Comparison of ENCODE assay signal across 17 cellular contexts in genomic region chr4:8508731-8509130, GRCh38.
A peak's percentile ranks its signal among the peaks of the same experiment; 100 is the strongest.
DNase-seq lines count a peak whose midpoint lies in the region; ATAC-seq and TF ChIP-seq lines count a peak whose summit lies in the region.
"Had no signal": no experiment of that assay in that cellular context is flagged by ENCODE, and none has a peak within 500 bp of the region (broad histone marks: within the 10 kb centered on the region; RNA-seq: fewer than 3 reads in every experiment).

No MANE protein-coding gene starts in this region.

- H4K8ac ChIP-seq in H9 (replicated peaks; ENCODE audit: insufficient read length, low read depth, low read length) (no peak overlapping the region), trophoblast cell (ENCODE audit: low read depth, low read length) (no peak overlapping the region)

- no peak overlapping the region for H4K5ac ChIP-seq in H9 (ENCODE audit: insufficient read length, low read depth, low read length)

- H3K79me1 ChIP-seq in H9 (ENCODE audit: insufficient read depth, low read depth, low read length, poor library complexity, severe bottlenecking) (no peaks in the 10 kb centered on the region), trophoblast cell (ENCODE audit: low read length) (peaks cover 2% of the 10 kb centered on the region)

- TF ChIP-seq CTCF in H9 (conservative IDR thresholded peaks at IDR 0.05) (no peak), type B pancreatic cell (conservative IDR thresholded peaks at IDR 0.05) (no peak)

- no peak overlapping the region for H3K27ac ChIP-seq in H9 (ENCODE audit: insufficient read length, low read depth, low read length)
- no peak overlapping the region for H3K27ac ChIP-seq in trophoblast cell (ENCODE audit: low read depth, low read length)
- H3K27ac ChIP-seq: BLaER1 had no signal

- no peaks in the 10 kb centered on the region for H4K20me1 ChIP-seq in H9 (ENCODE audit: control insufficient read depth, insufficient read depth, insufficient read length)

- WGBS in H9 (ENCODE audit: extremely low coverage, insufficient read length, low lambda C conversion rate): no CpG with 5 or more reads among the region's 9 CpGs
- WGBS in trophoblast cell (ENCODE audit: extremely low coverage, insufficient coverage, insufficient read length): no CpG with 5 or more reads among the region's 9 CpGs

- H3K23me2 ChIP-seq in H9 (ENCODE audit: insufficient read length, low read depth, low read length, poor library complexity, severe bottlenecking): no peaks in the 10 kb centered on the region

- H3K9me3 ChIP-seq in H9 (ENCODE audit: control insufficient read depth, low read depth, low read length) (no peaks in the 10 kb centered on the region), trophoblast cell (ENCODE audit: insufficient read depth, low read depth, low read length) (peaks cover under 1% of the 10 kb centered on the region)

- no peak overlapping the region for H2BK12ac ChIP-seq in H9 (ENCODE audit: insufficient read length, low read depth, low read length)
- peak overlapping the region; percentile 19 for H2BK12ac ChIP-seq in trophoblast cell (ENCODE audit: low read length)

- H3K27ac Mint-ChIP-seq in H9 (peak overlapping the region; percentile 34 to 87 (median 59); a peak in 4 of 7 replicates), type B pancreatic cell (no peak overlapping the region)
- H3K27ac Mint-ChIP-seq: CD8-positive, alpha-beta memory T cell; HFFc6 had no signal

- H3K14ac ChIP-seq in H9 (ENCODE audit: insufficient read depth, low read length) (no peak overlapping the region), trophoblast cell (ENCODE audit: low read length) (no peak overlapping the region)

- H3K27me3 ChIP-seq in H9 (ENCODE audit: insufficient read depth, low read length) (no peaks in the 10 kb centered on the region), trophoblast cell (ENCODE audit: insufficient read depth, low read length) (no peaks in the 10 kb centered on the region)
- H3K27me3 ChIP-seq: BLaER1 had no signal

- ATAC-seq in HG03571 (IDR thresholded peaks at IDR 0.05; ENCODE audit: unreplicated experiment): no peak

- no peak overlapping the region for H2AK5ac ChIP-seq in H9 (ENCODE audit: insufficient read length, low read length)
- peak overlapping the region; percentile 8 for H2AK5ac ChIP-seq in trophoblast cell (ENCODE audit: low read length)

- H3K4ac ChIP-seq in H9 (ENCODE audit: low read depth, low read length): no peak overlapping the region
- H3K4ac ChIP-seq in trophoblast cell (ENCODE audit: low read depth, low read length): no peak overlapping the region

- H2BK120ac ChIP-seq in H9 (ENCODE audit: low read depth, low read length, poor library complexity, severe bottlenecking): no peak overlapping the region
- H2BK120ac ChIP-seq in trophoblast cell (ENCODE audit: insufficient read depth, low read length, poor library complexity): no peak overlapping the region

- H3K23ac ChIP-seq in H9 (ENCODE audit: insufficient read length, low read depth, low read length): no peak overlapping the region
- no peak overlapping the region for H3K23ac ChIP-seq in trophoblast cell (ENCODE audit: low read length)

- no peak overlapping the region for H3K18ac ChIP-seq in H9 (ENCODE audit: insufficient read length, low read depth, low read length)
- no peak overlapping the region for H3K18ac ChIP-seq in trophoblast cell (ENCODE audit: low read length)

- H3K4me2 ChIP-seq in H9 (ENCODE audit: insufficient read depth, insufficient read length, low read length) (no peak overlapping the region), trophoblast cell (ENCODE audit: low read length) (no peak overlapping the region)
- H3K4me2 ChIP-seq: BLaER1 had no signal

- H4K91ac ChIP-seq in H9 (ENCODE audit: insufficient read length, low read depth, low read length) (no peak overlapping the region), trophoblast cell (ENCODE audit: low read depth, low read length) (no peak overlapping the region)

- H2AFZ ChIP-seq in H9 (ENCODE audit: low read length) (no peak overlapping the region), trophoblast cell (ENCODE audit: insufficient read depth, low read length, poor library complexity) (no peak overlapping the region)

- H3K4me1 Mint-ChIP-seq in H9: peaks cover 33 to 34% of the 10 kb centered on the region in 2 experiments
- peaks cover 10% of the 10 kb centered on the region for H3K4me1 Mint-ChIP-seq in type B pancreatic cell (ENCODE audit: unreplicated experiment)
- H3K4me1 Mint-ChIP-seq: CD8-positive, alpha-beta memory T cell had no signal

- H3K79me2 ChIP-seq in H9 (ENCODE audit: insufficient read depth, low read length): no peaks in the 10 kb centered on the region
- H3K79me2 ChIP-seq in trophoblast cell (ENCODE audit: control insufficient read depth, insufficient read depth, low read length, poor library complexity): no peaks in the 10 kb centered on the region

- H2BK5ac ChIP-seq in H9 (ENCODE audit: insufficient read length, low read length) (no peak overlapping the region), trophoblast cell (ENCODE audit: low read depth, low read length, poor library complexity) (no peak overlapping the region)

- H2BK15ac ChIP-seq in H9 (ENCODE audit: low read depth, low read length): no peak overlapping the region

- no peak overlapping the region for H2BK20ac ChIP-seq in H9 (ENCODE audit: low read depth, low read length, poor library complexity, severe bottlenecking)

- H3K4me3 Mint-ChIP-seq in H9 (no peak overlapping the region), type B pancreatic cell (no peak overlapping the region)
- H3K4me3 Mint-ChIP-seq: CD8-positive, alpha-beta memory T cell; HFFc6 had no signal

- H3K9me3 Mint-ChIP-seq in H9 (peaks cover 15 to 19% of the 10 kb centered on the region in 2 experiments), type B pancreatic cell (no peaks in the 10 kb centered on the region)

- no peak overlapping the region for H4K12ac ChIP-seq in trophoblast cell (ENCODE audit: low read depth, low read length)

- H3T11ph ChIP-seq in H9 (ENCODE audit: low read length): no peak overlapping the region

- no peak overlapping the region for H3K9ac ChIP-seq in H9 (ENCODE audit: extremely low read depth, insufficient read length, low read length)
- no peak overlapping the region for H3K9ac ChIP-seq in trophoblast cell (ENCODE audit: low read length)
- H3K9ac ChIP-seq: BLaER1 had no signal

- DNase-seq in H9 (no peak), ecto neural progenitor cell (ENCODE audit: low spot score) (peak; percentile 35), midbrain (lab: John Stamatoyannopoulos, UW) (peak; percentile 9), trophoblast cell (no peak), type B pancreatic cell (ENCODE audit: extremely low spot score, unreplicated experiment) (no peak), superior temporal gyrus (ENCODE audit: extremely low spot score) (no peak)
- DNase-seq: 8988T; AML-193; Caco-2; CD8-positive, alpha-beta memory T cell; DND-41; GDM1; GOT3; HCEC 1CT; HFFc6 had no signal

- H3K27me3 Mint-ChIP-seq in H9 (ENCODE audit: low read depth) (peaks cover 2% of the 10 kb centered on the region; the same call in 1 of the 2 replicates), type B pancreatic cell (no peaks in the 10 kb centered on the region)

- peaks cover 11 to 19% (median 14%) of the 10 kb centered on the region in 3 experiments; a peak in 6 of 7 replicates for H3K36me3 Mint-ChIP-seq in H9 (ENCODE audit: insufficient read depth in 1 of 3, low read depth in 3 of 3)
- no peaks in the 10 kb centered on the region for H3K36me3 Mint-ChIP-seq in type B pancreatic cell

- H3K36me3 ChIP-seq in trophoblast cell (ENCODE audit: control insufficient read depth in 1 of 2, insufficient read depth in 2 of 2, low read length in 2 of 2): no peaks in the 10 kb centered on the region
- H3K36me3 ChIP-seq: BLaER1 had no signal

- no peak overlapping the region for H3K56ac ChIP-seq in H9 (ENCODE audit: insufficient read length, low read depth, low read length)

- no peak overlapping the region for H3K4me3 ChIP-seq in trophoblast cell (ENCODE audit: low read depth, low read length)
- H3K4me3 ChIP-seq: BLaER1 had no signal

- H3K4me1 ChIP-seq in H9 (ENCODE audit: insufficient read depth, low read length) (no peaks in the 10 kb centered on the region; the same call in 1 of the 2 replicates), trophoblast cell (ENCODE audit: control insufficient read depth in 1 of 2, insufficient read depth in 2 of 2, low read length in 2 of 2) (peaks cover 8 to 14% of the 10 kb centered on the region in 2 experiments)
- H3K4me1 ChIP-seq: Caco-2 had no signal

Comparison
In these comparisons a context has a peak if more than half of its experiments do, and no peak if none do; other contexts are left out.
1. DNase-seq: peak in ecto neural progenitor cell (single experiment) and midbrain (single experiment); none in H9 (single experiment), trophoblast cell (0 of 2), type B pancreatic cell (single experiment) and superior temporal gyrus (single experiment).